2 cellular contexts compared by ENCODE assay signal in genomic region chr2:230925879-230926765, GRCh38.
TF ChIP-seq lines count a peak whose summit lies in the region.

No MANE protein-coding gene starts in this region.

TF ChIP-seq in HCT116, 20 proteins besides CTCF, POLR2A, EP300 and RAD21 (continued from another document):
- TF ChIP-seq SRF (IDR thresholded peaks at IDR 0.05; ENCODE audit: low read depth) (no peak), CBX3 (IDR thresholded peaks at IDR 0.05; ENCODE audit: low read depth) (no peak), ELF1 (IDR thresholded peaks at IDR 0.05; ENCODE audit: borderline replicate concordance, low read depth) (no peak), CEBPB (IDR thresholded peaks at IDR 0.05; ENCODE audit: low read depth) (no peak), FOSL1 (IDR thresholded peaks at IDR 0.05; ENCODE audit: low read depth) (no peak)
- TF ChIP-seq, protein P1, sequence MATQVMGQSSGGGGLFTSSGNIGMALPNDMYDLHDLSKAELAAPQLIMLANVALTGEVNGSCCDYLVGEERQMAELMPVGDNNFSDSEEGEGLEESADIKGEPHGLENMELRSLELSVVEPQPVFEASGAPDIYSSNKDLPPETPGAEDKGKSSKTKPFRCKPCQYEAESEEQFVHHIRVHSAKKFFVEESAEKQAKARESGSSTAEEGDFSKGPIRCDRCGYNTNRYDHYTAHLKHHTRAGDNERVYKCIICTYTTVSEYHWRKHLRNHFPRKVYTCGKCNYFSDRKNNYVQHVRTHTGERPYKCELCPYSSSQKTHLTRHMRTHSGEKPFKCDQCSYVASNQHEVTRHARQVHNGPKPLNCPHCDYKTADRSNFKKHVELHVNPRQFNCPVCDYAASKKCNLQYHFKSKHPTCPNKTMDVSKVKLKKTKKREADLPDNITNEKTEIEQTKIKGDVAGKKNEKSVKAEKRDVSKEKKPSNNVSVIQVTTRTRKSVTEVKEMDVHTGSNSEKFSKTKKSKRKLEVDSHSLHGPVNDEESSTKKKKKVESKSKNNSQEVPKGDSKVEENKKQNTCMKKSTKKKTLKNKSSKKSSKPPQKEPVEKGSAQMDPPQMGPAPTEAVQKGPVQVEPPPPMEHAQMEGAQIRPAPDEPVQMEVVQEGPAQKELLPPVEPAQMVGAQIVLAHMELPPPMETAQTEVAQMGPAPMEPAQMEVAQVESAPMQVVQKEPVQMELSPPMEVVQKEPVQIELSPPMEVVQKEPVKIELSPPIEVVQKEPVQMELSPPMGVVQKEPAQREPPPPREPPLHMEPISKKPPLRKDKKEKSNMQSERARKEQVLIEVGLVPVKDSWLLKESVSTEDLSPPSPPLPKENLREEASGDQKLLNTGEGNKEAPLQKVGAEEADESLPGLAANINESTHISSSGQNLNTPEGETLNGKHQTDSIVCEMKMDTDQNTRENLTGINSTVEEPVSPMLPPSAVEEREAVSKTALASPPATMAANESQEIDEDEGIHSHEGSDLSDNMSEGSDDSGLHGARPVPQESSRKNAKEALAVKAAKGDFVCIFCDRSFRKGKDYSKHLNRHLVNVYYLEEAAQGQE (IDR thresholded peaks at IDR 0.05; ENCODE audit: low read depth) = no peak

TF ChIP-seq in WTC11, 78 proteins besides CTCF, POLR2A, EP300 and RAD21 (continued from another document):
- TF ChIP-seq STAT6 (CRISPR knock-in tag; conservative IDR thresholded peaks at IDR 0.05; ENCODE audit: low read depth) = no peak
- TF ChIP-seq, protein P2, sequence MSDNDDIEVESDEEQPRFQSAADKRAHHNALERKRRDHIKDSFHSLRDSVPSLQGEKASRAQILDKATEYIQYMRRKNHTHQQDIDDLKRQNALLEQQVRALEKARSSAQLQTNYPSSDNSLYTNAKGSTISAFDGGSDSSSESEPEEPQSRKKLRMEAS (CRISPR knock-in tag; IDR thresholded peaks at IDR 0.05) = no peak
- no peak for TF ChIP-seq PRRX2 (CRISPR knock-in tag; IDR thresholded peaks at IDR 0.05)
